ENCODE assay signal across 33 cellular contexts in genomic region chr2:80363330-80363729, GRCh38. TPM values are rescaled to one million over a fixed set of nuclear protein-coding genes. Genes with fewer than 3 reads are reported as not detected.
"Had no signal": no experiment of that assay in that cellular context is flagged by ENCODE, and none has a peak within 500 bp of the region (broad histone marks: within the 10 kb centered on the region; RNA-seq: fewer than 3 reads in every experiment).

No MANE protein-coding gene starts in this region.

- H3K4me1 ChIP-seq: ascending aorta, left lung had no signal

- H3K4me3 ChIP-seq: ascending aorta, gastroesophageal sphincter, left lung, lung, mucosa of descending colon, smooth muscle cell, tibial nerve had no signal

- H3K27me3 ChIP-seq: ascending aorta, gastroesophageal sphincter, left lung, tibial nerve had no signal

- DNase-seq: activated CD4-positive, alpha-beta memory T cell treated with anti-CD3 and anti-CD28 coated beads, Interleukin-2, amount 10 ng/mL, durations not matched to agents 7 days and 5 days; activated CD4-positive, alpha-beta T cell treated with anti-CD3 and anti-CD28 coated beads, Interleukin-2, amount 10 ng/mL, durations not matched to agents 24 days and 14 days; activated CD4-positive, CD25-positive, alpha-beta regulatory T cell treated with anti-CD3 and anti-CD28 coated beads, Interleukin-2, amount 50 U/mL, for 72 hours; activated CD8-positive, alpha-beta memory T cell treated with anti-CD3 and anti-CD28 coated beads, Interleukin-2, amount 50 U/mL, for 48 hours; activated gamma-delta T cell; activated naive CD4-positive, alpha-beta T cell treated with anti-CD3 and anti-CD28 coated beads, Interleukin-2, amount 10 ng/mL, durations not matched to agents 7 days and 5 days; activated naive CD8-positive, alpha-beta T cell treated with anti-CD3 and anti-CD28 coated beads, Interleukin-2, amount 10 ng/mL, durations not matched to agents 7 days and 5 days; activated T-cell treated with anti-CD3 and anti-CD28 coated beads, Interleukin-2, amount 50 U/mL, for 24 hours; cortex of kidney; effector memory CD8-positive, alpha-beta T cell; head of caudate nucleus; left lung; mucosa of descending colon; retina; stimulated activated CD4-positive, alpha-beta T cell treated with anti-CD3 and anti-CD28 coated beads, Interleukin-1b, Interleukin-23, amount 100 ng/mL, for 48 hours; stimulated activated CD4-positive, alpha-beta T cell treated with anti-CD3 and anti-CD28 coated beads, Interleukin-4, amount 100 ng/mL, for 4 hours; stimulated activated naive B cell treated with anti-CD40 and anti-IgM and Interleukin-4, amounts not matched to agents 10 μg/mL and 1 μg/mL and 100 μg/mL, for 72 hours; T-helper 17 cell; T1000 had no signal

- ATAC-seq: effector memory CD8-positive, alpha-beta T cell; gastroesophageal sphincter; left lung; mucosa of descending colon; natural killer cell treated with Interleukin-12 subunit alpha and Interleukin-12 subunit beta and Interleukin-15 and Interleukin-18, amount 100 ng/mL, for 72 hours; stimulated activated naive B cell treated with anti-CD40 and anti-IgM and Interleukin-4, amounts not matched to agents 10 μg/mL and 1 μg/mL and 100 μg/mL, for 72 hours; T-helper 17 cell had no signal

- H3K36me3 ChIP-seq: ascending aorta, gastroesophageal sphincter, left lung, tibial nerve had no signal

- H3K27ac ChIP-seq: ascending aorta, gastroesophageal sphincter, left lung, tibial nerve had no signal

- H3K9me3 ChIP-seq: ascending aorta, gastroesophageal sphincter, left lung, mucosa of descending colon, tibial nerve had no signal

RNA-seq across cellular contexts. Expression of gene LRRTM1, which starts 58.8 kb away (rescaled TPM):
- total RNA-seq: activated CD4-positive, alpha-beta memory T cell treated with anti-CD3 and anti-CD28 coated beads, Interleukin-2, amount 10 ng/mL, durations not matched to agents 7 days and 5 days; activated CD4-positive, alpha-beta T cell treated with anti-CD3 and anti-CD28 coated beads, Interleukin-2, amount 10 ng/mL, durations not matched to agents 24 days and 14 days; activated naive CD8-positive, alpha-beta T cell treated with anti-CD3 and anti-CD28 coated beads, Interleukin-2, amount 10 ng/mL, durations not matched to agents 7 days and 5 days; chondrocyte; endothelial cell of umbilical vein; fibroblast of lung; fibroblast of villous mesenchyme; left lung; mesenteric fat pad; myocyte; natural killer cell treated with Interleukin-12 subunit alpha and Interleukin-12 subunit beta and Interleukin-15 and Interleukin-18, amount 100 ng/mL, for 72 hours; osteocyte; T-helper 17 cell; ureter had no signal
